In genomic region chr9:124218438-124219289, GRCh38 we compare ENCODE assay signal across 9 cellular contexts. TPM values are rescaled to one million over a fixed set of nuclear protein-coding genes. Genes with fewer than 3 reads are reported as not detected.
DNase-seq lines count a peak whose midpoint lies in the region; ATAC-seq and TF ChIP-seq lines count a peak whose summit lies in the region.
"Had no signal": no experiment of that assay in that cellular context is flagged by ENCODE, and none has a peak within 500 bp of the region (broad histone marks: within the 10 kb centered on the region; RNA-seq: fewer than 3 reads in every experiment).

No MANE protein-coding gene starts in this region.

- DNase-seq in activated T-cell treated with anti-CD3 and anti-CD28 coated beads for 48 hours (ENCODE audit: low read depth) = peak; percentile 31
- no peak for DNase-seq in activated T-cell treated with anti-CD3 and anti-CD28 coated beads, Interleukin-2, amount 50 U/mL, for 1 hour
- DNase-seq in MV-4-11 (lab: John Stamatoyannopoulos, UW) = peak; percentile 98
- DNase-seq in immature natural killer cell = no peak
- DNase-seq in transverse colon = peak; percentile 77
- no peak for DNase-seq in NCI-H510A (lab: John Stamatoyannopoulos, UW)

- peak overlapping the region; percentile 72 for H3K27ac Mint-ChIP-seq in activated naive CD4-positive, alpha-beta T cell treated with anti-CD3 and anti-CD28 coated beads, Interleukin-2, amount 50 U/mL, for 24 hours
- peak overlapping the region in 5 of 6 donors; percentile 26 to 91 (median 73) for H3K27ac Mint-ChIP-seq in immature natural killer cell
- H3K27ac Mint-ChIP-seq: CD8-positive, alpha-beta T cell had no signal

- no peaks in the 10 kb centered on the region for H3K9me3 Mint-ChIP-seq in activated naive CD4-positive, alpha-beta T cell treated with anti-CD3 and anti-CD28 coated beads, Interleukin-2, amount 50 U/mL, for 24 hours
- H3K9me3 Mint-ChIP-seq in immature natural killer cell = no peaks in the 10 kb centered on the region
- H3K9me3 Mint-ChIP-seq: CD8-positive, alpha-beta T cell had no signal

- no peak overlapping the region for H3K4me3 Mint-ChIP-seq in activated naive CD4-positive, alpha-beta T cell treated with anti-CD3 and anti-CD28 coated beads, Interleukin-2, amount 50 U/mL, for 24 hours
- H3K4me3 Mint-ChIP-seq in immature natural killer cell = peak overlapping the region in 4 of 5 donors; percentile 47 to 84 (median 76)
- H3K4me3 Mint-ChIP-seq: CD8-positive, alpha-beta T cell had no signal

- H3K27me3 ChIP-seq in transverse colon = no peaks in the 10 kb centered on the region

- peak; percentile 68 for ATAC-seq in HG02759 (IDR thresholded peaks at IDR 0.05; ENCODE audit: unreplicated experiment)
- ATAC-seq: CD8-positive, alpha-beta T cell had no signal

- in situ Hi-C loops in transverse colon (cut with MboI; ENCODE audit: low pct_ligation_motif_present in 1 of 4, low pct_unique_long_range_greater_than_20kb in 1 of 4, low sequenced_read_pairs in 3 of 4) = no loop called here

- no peak for TF ChIP-seq EP300 in transverse colon (IDR thresholded peaks at IDR 0.05; ENCODE audit: low read depth)

- no peaks in the 10 kb centered on the region for H3K27me3 Mint-ChIP-seq in activated naive CD4-positive, alpha-beta T cell treated with anti-CD3 and anti-CD28 coated beads, Interleukin-2, amount 50 U/mL, for 24 hours
- H3K27me3 Mint-ChIP-seq in immature natural killer cell (ENCODE audit: low read depth in 3 of 3) = peaks cover 5 to 9% (median 6%) of the 10 kb centered on the region in 3 donors

- H3K36me3 ChIP-seq in transverse colon = no peaks in the 10 kb centered on the region

- no peak for TF ChIP-seq POLR2A in transverse colon (IDR thresholded peaks at IDR 0.05)

- H3K27ac ChIP-seq in transverse colon = peak overlapping the region; percentile 52 to 65 (median 54)

- intact Hi-C loops in transverse colon (cut with DNase I; ENCODE audit: low total_unique reads) = no loop called here

- peaks cover 31% of the 10 kb centered on the region for H3K4me1 Mint-ChIP-seq in activated naive CD4-positive, alpha-beta T cell treated with anti-CD3 and anti-CD28 coated beads, Interleukin-2, amount 50 U/mL, for 24 hours
- peaks cover 85 to 89% of the 10 kb centered on the region in 2 donors for H3K4me1 Mint-ChIP-seq in immature natural killer cell

- 69 to 94% methylated on average over 3 to 10 of the region's 10 CpGs for WGBS in transverse colon (ENCODE audit: low coverage in 1 of 2), 2 donors

- no peaks in the 10 kb centered on the region for H3K9me3 ChIP-seq in transverse colon

- H3K4me3 ChIP-seq in transverse colon = no peak overlapping the region

- no peaks in the 10 kb centered on the region for H3K36me3 Mint-ChIP-seq in activated naive CD4-positive, alpha-beta T cell treated with anti-CD3 and anti-CD28 coated beads, Interleukin-2, amount 50 U/mL, for 24 hours
- H3K36me3 Mint-ChIP-seq in immature natural killer cell = no peaks in the 10 kb centered on the region
- H3K36me3 Mint-ChIP-seq: CD8-positive, alpha-beta T cell had no signal

- peaks cover 16 to 63% (median 40%) of the 10 kb centered on the region in 4 donors for H3K4me1 ChIP-seq in transverse colon

- TF ChIP-seq CTCF in transverse colon (IDR thresholded peaks at IDR 0.05) = peak in 2 of 5 experiments; percentile 8

RNA-seq across cellular contexts. Expression of gene NEK6, which starts 39.1 kb away (rescaled TPM):
- 10 to 100 TPM in 2 of 3 donors, 1 to 10 TPM in 1; 8.8 to 18.0 (median 13.8) TPM for polyA plus RNA-seq in immature natural killer cell
- total RNA-seq in transverse colon = 10 to 100 TPM; 12.3 to 31.1 (median 21.6) TPM

Comparison
In these comparisons a context has a peak if more than half of its experiments do, and no peak if none do; other contexts are left out.
1. DNase-seq: peak in activated T-cell treated with anti-CD3 and anti-CD28 coated beads for 48 hours (single experiment), MV-4-11 (single experiment) and transverse colon (single experiment); none in activated T-cell treated with anti-CD3 and anti-CD28 coated beads, Interleukin-2, amount 50 U/mL, for 1 hour (single experiment), immature natural killer cell (0 of 3) and NCI-H510A (single experiment).